1 cellular context compared by ENCODE assay signal in genomic region chr12:125092872-125093680, GRCh38.
TF ChIP-seq lines count a peak whose summit lies in the region.

No MANE protein-coding gene starts in this region.

TF ChIP-seq in HepG2, 621 proteins besides CTCF, POLR2A, EP300 and RAD21 (continued from another document and continues in another):
- TF ChIP-seq ZNF318 (CRISPR knock-in tag; IDR thresholded peaks at IDR 0.05) (0 out of 2 replicates have a peak, but pooled peaks have one; percentile 59), ZNF567 (CRISPR knock-in tag; IDR thresholded peaks at IDR 0.05; ENCODE audit: borderline replicate concordance) (no peak), ZNF562 (CRISPR knock-in tag; IDR thresholded peaks at IDR 0.05; ENCODE audit: borderline replicate concordance) (no peak), ZNF33B (CRISPR knock-in tag; IDR thresholded peaks at IDR 0.05) (0 out of 2 replicates have a peak, but pooled peaks have one; percentile 69), ZNF713 (CRISPR knock-in tag; IDR thresholded peaks at IDR 0.05) (no peak), ZKSCAN8 (CRISPR knock-in tag; IDR thresholded peaks at IDR 0.05; ENCODE audit: borderline replicate concordance) (no peak), SRF (IDR thresholded peaks at IDR 0.05; ENCODE audit: low read depth, low read length) (no peak), CCDC6 (CRISPR knock-in tag; IDR thresholded peaks at IDR 0.05) (0 out of 2 replicates have a peak, but pooled peaks have one; percentile 29), ZNF292 (CRISPR knock-in tag; IDR thresholded peaks at IDR 0.05; ENCODE audit: borderline replicate concordance, low read depth) (peak; percentile 64), HMG20B (CRISPR knock-in tag; conservative IDR thresholded peaks at IDR 0.05) (peak; percentile 10; the same call in 1 of the 2 replicates), ZNF770 (CRISPR knock-in tag; IDR thresholded peaks at IDR 0.05) (peak; percentile 68), ZNF569 (CRISPR knock-in tag; IDR thresholded peaks at IDR 0.05; ENCODE audit: borderline replicate concordance) (no peak), ZNF230 (CRISPR knock-in tag; IDR thresholded peaks at IDR 0.05) (peak; percentile 86), MXD3 (CRISPR knock-in tag; IDR thresholded peaks at IDR 0.05) (no peak; the same call in 1 of the 2 replicates), ATAD3A (CRISPR knock-in tag; IDR thresholded peaks at IDR 0.05) (no peak), ZSCAN12 (CRISPR knock-in tag; IDR thresholded peaks at IDR 0.05) (0 out of 2 replicates have a peak, but pooled peaks have one; percentile 31), BCL6 (CRISPR knock-in tag; IDR thresholded peaks at IDR 0.05) (0 out of 2 replicates have a peak, but pooled peaks have one; percentile 35), REPIN1 (CRISPR knock-in tag; IDR thresholded peaks at IDR 0.05; ENCODE audit: borderline replicate concordance, low read depth) (peak; percentile 65; the same call in 1 of the 2 replicates), ISL2 (CRISPR knock-in tag; IDR thresholded peaks at IDR 0.05) (0 out of 2 replicates have a peak, but pooled peaks have one; percentile 13), MAF1 (CRISPR knock-in tag; IDR thresholded peaks at IDR 0.05; ENCODE audit: borderline replicate concordance) (no peak), E2F5 (CRISPR knock-in tag; conservative IDR thresholded peaks at IDR 0.05) (no peak), ZNF264 (CRISPR knock-in tag; IDR thresholded peaks at IDR 0.05) (peak; percentile 15; the same call in 1 of the 2 replicates), PRDM10 (CRISPR knock-in tag; IDR thresholded peaks at IDR 0.05; ENCODE audit: low read depth) (peak; percentile 86), HHEX (CRISPR knock-in tag; IDR thresholded peaks at IDR 0.05) (no peak), MAZ (IDR thresholded peaks at IDR 0.05; ENCODE audit: borderline replicate concordance, low read depth, low read length) (no peak), MAZ (CRISPR knock-in tag; IDR thresholded peaks at IDR 0.05; ENCODE audit: low read depth) (0 out of 2 replicates have a peak, but pooled peaks have one; percentile 9), MXD1 (CRISPR knock-in tag; IDR thresholded peaks at IDR 0.05) (peak; percentile 81), NR3C1 (CRISPR knock-in tag; IDR thresholded peaks at IDR 0.05) (no peak), TMF1 (CRISPR knock-in tag; IDR thresholded peaks at IDR 0.05; ENCODE audit: low read depth) (0 out of 2 replicates have a peak, but pooled peaks have one; percentile 65), TAF1 (CRISPR knock-in tag; IDR thresholded peaks at IDR 0.05) (peak; percentile 68), ZBTB49 (CRISPR knock-in tag; IDR thresholded peaks at IDR 0.05; ENCODE audit: borderline replicate concordance) (0 out of 2 replicates have a peak, but pooled peaks have one; percentile 20), FLYWCH1 (CRISPR knock-in tag; IDR thresholded peaks at IDR 0.05) (no peak), ZBTB43 (CRISPR knock-in tag; conservative IDR thresholded peaks at IDR 0.05) (peak; percentile 93), ARNT (IDR thresholded peaks at IDR 0.05) (no peak), ZBTB20 (CRISPR knock-in tag; IDR thresholded peaks at IDR 0.05; ENCODE audit: borderline replicate concordance, low read depth) (peak; percentile 79; the same call in 1 of the 2 replicates), ZNF367 (CRISPR knock-in tag; IDR thresholded peaks at IDR 0.05; ENCODE audit: borderline replicate concordance) (no peak), ELF3 (CRISPR knock-in tag; IDR thresholded peaks at IDR 0.05) (no peak), ZNF207 (IDR thresholded peaks at IDR 0.05; ENCODE audit: borderline replicate concordance) (no peak), AKAP8 (CRISPR knock-in tag; IDR thresholded peaks at IDR 0.05) (no peak; the same call in 1 of the 2 replicates), ZSCAN9 (CRISPR knock-in tag; IDR thresholded peaks at IDR 0.05; ENCODE audit: borderline replicate concordance) (no peak)
